In genomic region chr16:89071686-89072182, GRCh38 we compare ENCODE assay signal across 1 cellular context.
TF ChIP-seq lines count a peak whose summit lies in the region.

No MANE protein-coding gene starts in this region.

TF ChIP-seq in SK-N-SH treated with all-trans-retinoic acid at 6 μM for 48 hours, 23 proteins besides CTCF, POLR2A, EP300 and RAD21 (continued from another document):
- TF ChIP-seq POU6F1 (CRISPR knock-in tag; IDR thresholded peaks at IDR 0.05; ENCODE audit: borderline replicate concordance, low read depth) (no peak), CSRNP3 (CRISPR knock-in tag; IDR thresholded peaks at IDR 0.05) (no peak), ESRRG (CRISPR knock-in tag; IDR thresholded peaks at IDR 0.05) (no peak), ZC3H10 (CRISPR knock-in tag; IDR thresholded peaks at IDR 0.05) (no peak), CSDC2 (CRISPR knock-in tag; IDR thresholded peaks at IDR 0.05) (no peak)
TF ChIP-seq in SK-N-SH treated with all-trans-retinoic acid at 6 μM for 48 hours: peak in this region for 0.
